ENCODE assay signal across 8 cellular contexts in genomic region chr4:48268956-48269860, GRCh38. TPM values are rescaled to one million over a fixed set of nuclear protein-coding genes. Genes with fewer than 3 reads are reported as not detected.
DNase-seq lines count a peak whose midpoint lies in the region; ATAC-seq and TF ChIP-seq lines count a peak whose summit lies in the region.

TSS of gene TEC (minus strand) at chr4:48269838. CDS start at chr4:48228614, 41,224 bp downstream.

- peak within 1 kb of the TSS in 1 of 2 experiments; percentile 86 for H2BK12ac ChIP-seq in mesenchymal stem cell (ENCODE audit: low read length in 2 of 2)

- peak within 1 kb of the TSS; percentile 66 to 92 for H3K18ac ChIP-seq in mesenchymal stem cell (ENCODE audit: low read depth in 1 of 2, low read length in 2 of 2)

- H2AFZ ChIP-seq in mesenchymal stem cell (ENCODE audit: low read depth, low read length) = peak within 1 kb of the TSS; percentile 98

- peak within 1 kb of the TSS; percentile 70 for H3K4me3 ChIP-seq in ectodermal cell (ENCODE audit: insufficient read depth, low read depth, low read length)
- H3K4me3 ChIP-seq in mesenchymal stem cell (ENCODE audit: insufficient read depth in 1 of 2, low read depth in 1 of 2, low read length in 2 of 2) = peak within 1 kb of the TSS; percentile 89 to 90

- H3K9me3 ChIP-seq in ectodermal cell (ENCODE audit: control insufficient read depth, low read length) (no peaks in the 10 kb centered on the region), mesenchymal stem cell (ENCODE audit: control insufficient read depth, low read length) (no peaks in the 10 kb centered on the region)

- peak within 1 kb of the TSS; percentile 83 for H3K9ac ChIP-seq in mesenchymal stem cell (ENCODE audit: low read length)

- H2AK5ac ChIP-seq in mesenchymal stem cell (ENCODE audit: low read length, severe bottlenecking) = no peak within 1 kb of the TSS

- peak within 1 kb of the TSS; percentile 87 for H3K4me2 ChIP-seq in mesenchymal stem cell (ENCODE audit: low read length, poor library complexity, severe bottlenecking)

- TF ChIP-seq RAD21 in Ishikawa (IDR thresholded peaks at IDR 0.05; ENCODE audit: low read depth) = no peak

- H3K4ac ChIP-seq in mesenchymal stem cell (ENCODE audit: low read depth in 1 of 2, low read length in 2 of 2) = peak within 1 kb of the TSS in 1 of 2 experiments; percentile 88

- H3K23ac ChIP-seq in mesenchymal stem cell (ENCODE audit: low read length in 2 of 2) = no peak within 1 kb of the TSS

- peak within 1 kb of the TSS; percentile 27 for H2BK120ac ChIP-seq in mesenchymal stem cell (ENCODE audit: low read depth, low read length)

- H3K79me1 ChIP-seq in mesenchymal stem cell (replicated peaks; ENCODE audit: low read length, poor library complexity, severe bottlenecking) = peaks cover 18% of the 10 kb centered on the region

- 2 to 3% methylated on average over 59 to 62 of the region's 63 CpGs for WGBS in ectodermal cell, 2 experiments
- WGBS in mesenchymal stem cell = 3% methylated on average over 43 of the region's 63 CpGs

- H3K27me3 ChIP-seq in ectodermal cell (ENCODE audit: control insufficient read depth, insufficient read depth, low read length, poor library complexity, severe bottlenecking) (peaks cover 38% of the 10 kb centered on the region), mesenchymal stem cell (ENCODE audit: control insufficient read depth in 1 of 2, insufficient read depth in 1 of 2, low read length in 2 of 2) (no peaks in the 10 kb centered on the region)

- DNase-seq in UCSD-AML1 (lab: John Stamatoyannopoulos, UW; ENCODE audit: unreplicated experiment) (peak; percentile 77), mesenchymal stem cell (peak; percentile 64), GM19240 (ENCODE audit: insufficient read length, low spot score) (no peak)
- peak; percentile 4 for DNase-seq in stimulated activated CD8-positive, alpha-beta memory T cell treated with anti-CD3 and anti-CD28 coated beads, Interleukin-7, amount 100 ng/mL, for 24 hours (ENCODE audit: low read depth)

- H4K8ac ChIP-seq in mesenchymal stem cell (ENCODE audit: low read length) = peak within 1 kb of the TSS; percentile 87

- ATAC-seq in GM21717 (IDR thresholded peaks at IDR 0.05; ENCODE audit: unreplicated experiment) = peak; percentile 26

- H3K27ac ChIP-seq in ectodermal cell (ENCODE audit: insufficient read depth, low read depth, low read length, poor library complexity, severe bottlenecking) = no peak within 1 kb of the TSS
- peak within 1 kb of the TSS; percentile 65 for H3K27ac ChIP-seq in mesenchymal stem cell (ENCODE audit: low read length, poor library complexity, severe bottlenecking)

- H3K4me1 ChIP-seq in ectodermal cell (ENCODE audit: control insufficient read depth, insufficient read depth, low read length) (no peaks in the 10 kb centered on the region), mesenchymal stem cell (ENCODE audit: control insufficient read depth, insufficient read depth, low read depth, low read length) (peaks cover 3% of the 10 kb centered on the region)

- H3K36me3 ChIP-seq in ectodermal cell (ENCODE audit: control insufficient read depth, insufficient read depth, low read length) (no peaks in the 10 kb centered on the region), mesenchymal stem cell (ENCODE audit: control insufficient read depth in 1 of 2, insufficient read depth in 2 of 2, low read depth in 1 of 2, low read length in 2 of 2) (no peaks in the 10 kb centered on the region)

- peak within 1 kb of the TSS; percentile 76 for H2BK5ac ChIP-seq in mesenchymal stem cell (ENCODE audit: low read depth, low read length, poor library complexity, severe bottlenecking)

- peak; percentile 84 for TF ChIP-seq POLR2A in GM10847 (IDR thresholded peaks at IDR 0.05; ENCODE audit: extremely low read depth, insufficient read length)

- peak within 1 kb of the TSS; percentile 72 for H4K91ac ChIP-seq in mesenchymal stem cell (ENCODE audit: low read length)

- peak within 1 kb of the TSS in 1 of 2 experiments; percentile 73 for H3K14ac ChIP-seq in mesenchymal stem cell (ENCODE audit: low read length in 2 of 2)

- H2BK15ac ChIP-seq in mesenchymal stem cell (ENCODE audit: low read depth, poor library complexity, severe bottlenecking) = peak within 1 kb of the TSS; percentile 80

- peak; percentile 11; the same call in 1 of the 2 replicates for TF ChIP-seq EP300 in Ishikawa (IDR thresholded peaks at IDR 0.05; ENCODE audit: borderline replicate concordance)

TF ChIP-seq in Ishikawa, 13 proteins besides CTCF, POLR2A, EP300 and RAD21:
- TF ChIP-seq MAX (IDR thresholded peaks at IDR 0.05) = peak; percentile 34
- TF ChIP-seq CREB1 (IDR thresholded peaks at IDR 0.05; ENCODE audit: low read depth) = no peak
- no peak for TF ChIP-seq FOXM1 (IDR thresholded peaks at IDR 0.05; ENCODE audit: borderline replicate concordance, low read depth)
- TF ChIP-seq TAF1 (IDR thresholded peaks at IDR 0.05; ENCODE audit: low read depth) = peak; percentile 75
- TF ChIP-seq, protein P1, sequence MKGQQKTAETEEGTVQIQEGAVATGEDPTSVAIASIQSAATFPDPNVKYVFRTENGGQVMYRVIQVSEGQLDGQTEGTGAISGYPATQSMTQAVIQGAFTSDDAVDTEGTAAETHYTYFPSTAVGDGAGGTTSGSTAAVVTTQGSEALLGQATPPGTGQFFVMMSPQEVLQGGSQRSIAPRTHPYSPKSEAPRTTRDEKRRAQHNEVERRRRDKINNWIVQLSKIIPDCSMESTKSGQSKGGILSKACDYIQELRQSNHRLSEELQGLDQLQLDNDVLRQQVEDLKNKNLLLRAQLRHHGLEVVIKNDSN (IDR thresholded peaks at IDR 0.05) = peak; percentile 77
- TF ChIP-seq TCF12 (IDR thresholded peaks at IDR 0.05; ENCODE audit: low read depth) = 0 out of 2 replicates have a peak, but pooled peaks have one; percentile 27
- no peak for TF ChIP-seq EGR1 (IDR thresholded peaks at IDR 0.05)
- no peak for TF ChIP-seq CEBPB (IDR thresholded peaks at IDR 0.05)
- no peak for TF ChIP-seq ZBTB7A (IDR thresholded peaks at IDR 0.05; ENCODE audit: low read depth)
- TF ChIP-seq TEAD4 (IDR thresholded peaks at IDR 0.05) = peak; percentile 5; the same call in 1 of the 2 replicates
- TF ChIP-seq NFIC (IDR thresholded peaks at IDR 0.05) = no peak
- no peak for TF ChIP-seq YY1 (IDR thresholded peaks at IDR 0.05; ENCODE audit: low read depth)
- TF ChIP-seq, protein P2, sequence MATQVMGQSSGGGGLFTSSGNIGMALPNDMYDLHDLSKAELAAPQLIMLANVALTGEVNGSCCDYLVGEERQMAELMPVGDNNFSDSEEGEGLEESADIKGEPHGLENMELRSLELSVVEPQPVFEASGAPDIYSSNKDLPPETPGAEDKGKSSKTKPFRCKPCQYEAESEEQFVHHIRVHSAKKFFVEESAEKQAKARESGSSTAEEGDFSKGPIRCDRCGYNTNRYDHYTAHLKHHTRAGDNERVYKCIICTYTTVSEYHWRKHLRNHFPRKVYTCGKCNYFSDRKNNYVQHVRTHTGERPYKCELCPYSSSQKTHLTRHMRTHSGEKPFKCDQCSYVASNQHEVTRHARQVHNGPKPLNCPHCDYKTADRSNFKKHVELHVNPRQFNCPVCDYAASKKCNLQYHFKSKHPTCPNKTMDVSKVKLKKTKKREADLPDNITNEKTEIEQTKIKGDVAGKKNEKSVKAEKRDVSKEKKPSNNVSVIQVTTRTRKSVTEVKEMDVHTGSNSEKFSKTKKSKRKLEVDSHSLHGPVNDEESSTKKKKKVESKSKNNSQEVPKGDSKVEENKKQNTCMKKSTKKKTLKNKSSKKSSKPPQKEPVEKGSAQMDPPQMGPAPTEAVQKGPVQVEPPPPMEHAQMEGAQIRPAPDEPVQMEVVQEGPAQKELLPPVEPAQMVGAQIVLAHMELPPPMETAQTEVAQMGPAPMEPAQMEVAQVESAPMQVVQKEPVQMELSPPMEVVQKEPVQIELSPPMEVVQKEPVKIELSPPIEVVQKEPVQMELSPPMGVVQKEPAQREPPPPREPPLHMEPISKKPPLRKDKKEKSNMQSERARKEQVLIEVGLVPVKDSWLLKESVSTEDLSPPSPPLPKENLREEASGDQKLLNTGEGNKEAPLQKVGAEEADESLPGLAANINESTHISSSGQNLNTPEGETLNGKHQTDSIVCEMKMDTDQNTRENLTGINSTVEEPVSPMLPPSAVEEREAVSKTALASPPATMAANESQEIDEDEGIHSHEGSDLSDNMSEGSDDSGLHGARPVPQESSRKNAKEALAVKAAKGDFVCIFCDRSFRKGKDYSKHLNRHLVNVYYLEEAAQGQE (IDR thresholded peaks at IDR 0.05; ENCODE audit: low read depth) = no peak
TF ChIP-seq in Ishikawa: peak in this region for 5.

RNA-seq across cellular contexts. Expression of gene TEC, which starts in this region (rescaled TPM):
- 0.26 TPM for polyA plus RNA-seq in ectodermal cell (2013, experiment 1 of 4)
- polyA plus RNA-seq in ectodermal cell (2013, experiment 2 of 4) = not detected
- 0.11 TPM for polyA plus RNA-seq in ectodermal cell (2013, experiment 3 of 4)
- 0.16 TPM for polyA plus RNA-seq in ectodermal cell (2013, experiment 4 of 4)
- 0.88 TPM for polyA plus RNA-seq in mesenchymal stem cell (2013, experiment 1 of 2)
- polyA plus RNA-seq in mesenchymal stem cell (2013, experiment 2 of 2) = 0.86 TPM
